In the genomic region with DNA sequence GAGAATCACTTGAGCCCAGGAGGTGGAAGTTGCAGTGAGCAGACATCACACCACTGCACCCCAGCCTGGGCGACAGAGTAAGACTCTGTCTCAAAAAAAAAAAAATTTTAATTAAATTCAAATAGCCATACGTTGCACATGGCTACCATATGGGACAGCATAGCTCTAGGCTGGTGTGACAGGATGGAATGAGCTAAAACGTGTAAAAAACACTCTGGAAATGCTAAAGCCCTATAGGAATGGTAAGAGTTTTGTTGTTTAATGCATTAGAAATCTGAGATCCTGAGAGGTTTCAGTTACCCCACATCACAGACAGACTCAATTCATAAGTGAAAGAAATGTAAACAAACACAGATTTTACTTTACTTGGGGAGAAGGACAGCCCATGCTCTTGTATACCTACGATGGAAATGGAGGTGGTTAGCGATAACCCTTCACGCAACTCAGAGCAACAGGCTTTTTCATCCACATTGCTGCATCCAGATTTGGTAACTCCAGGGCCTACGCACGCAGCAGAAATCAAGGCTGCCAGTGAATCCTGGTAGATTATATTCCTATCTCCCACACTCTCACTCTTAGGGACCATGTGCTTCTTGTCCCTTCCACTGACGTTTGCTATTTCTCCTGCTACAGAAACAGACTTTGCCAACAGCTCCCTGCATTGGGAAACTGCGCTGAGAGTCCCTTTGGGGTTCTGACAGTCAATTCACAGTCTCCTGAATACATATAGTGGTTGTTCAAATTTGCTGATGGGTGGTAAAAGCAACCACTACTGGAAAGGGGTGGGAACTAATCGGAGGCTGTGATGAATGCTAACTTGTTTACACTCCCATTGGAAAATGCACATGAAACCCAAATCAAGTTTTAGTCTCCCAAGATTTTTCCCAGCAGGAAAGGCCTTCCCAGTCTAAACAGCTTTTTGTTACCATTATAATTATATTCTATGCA, we compare ENCODE assay signal across 13 cellular contexts. TPM values are rescaled to one million over a fixed set of nuclear protein-coding genes. Genes with fewer than 3 reads are reported as not detected.
DNase-seq lines count a peak whose midpoint lies in the region; ATAC-seq and TF ChIP-seq lines count a peak whose summit lies in the region.
"Had no signal": no experiment of that assay in that cellular context is flagged by ENCODE, and none has a peak within 500 bp of the region (broad histone marks: within the 10 kb centered on the region; RNA-seq: fewer than 3 reads in every experiment).

No MANE protein-coding gene starts in this region.

- H3K27me3 Mint-ChIP-seq in activated B cell treated with CpG ODN at 0.5 μM for 24 hours (no peaks in the 10 kb centered on the region), osteocyte (ENCODE audit: unreplicated experiment) (no peaks in the 10 kb centered on the region)

- in situ Hi-C loops in G401 (cut with HindIII; ENCODE audit: low sequenced_read_pairs), result no loop called here

- H3K9me3 Mint-ChIP-seq in activated B cell treated with CpG ODN at 0.5 μM for 24 hours, result no peaks in the 10 kb centered on the region
- no peaks in the 10 kb centered on the region for H3K9me3 Mint-ChIP-seq in osteocyte (ENCODE audit: unreplicated experiment)
- H3K9me3 Mint-ChIP-seq: activated naive CD8-positive, alpha-beta T cell treated with anti-CD3 and anti-CD28 coated beads, Interleukin-2, amount 10 ng/mL, durations not matched to agents 7 days and 5 days; endodermal cell had no signal

- peak overlapping the region; percentile 86 for H3K27ac ChIP-seq in skeletal muscle tissue (ENCODE audit: low read depth, low read length)

- no peaks in the 10 kb centered on the region for H3K9me3 ChIP-seq in skeletal muscle tissue (ENCODE audit: control insufficient read depth in 3 of 3, low read length in 3 of 3)
- H3K9me3 ChIP-seq: Caco-2 had no signal

- TF ChIP-seq CTCF in activated B cell treated with CpG ODN at 0.5 μM for 24 hours (IDR thresholded peaks at IDR 0.05), result no peak
- no peak for TF ChIP-seq CTCF in osteocyte (IDR thresholded peaks at IDR 0.05)

- H3K9ac ChIP-seq in skeletal muscle tissue (ENCODE audit: low read depth in 1 of 3, low read length in 3 of 3), result peak overlapping the region in 2 of 3 donors; percentile 59 to 91

- ATAC-seq in activated B cell treated with CpG ODN at 0.5 μM for 24 hours (ENCODE audit: low read depth), result no peak

- H3K4me3 ChIP-seq in skeletal muscle tissue (ENCODE audit: low read length in 3 of 3), result peak overlapping the region in 1 of 3 donors; percentile 22

- peak; percentile 51 for DNase-seq in G401 (ENCODE audit: low spot score)
- no peak for DNase-seq in activated B cell treated with CpG ODN at 0.5 μM for 24 hours
- DNase-seq in iris pigment epithelial cell (ENCODE audit: low read depth), result peak; percentile 21
- DNase-seq in NCI-H1694 treated with DMSO at 0.1 percent for 48 hours (lab: John Stamatoyannopoulos, UW), result no peak
- DNase-seq in osteocyte (ENCODE audit: extremely low spot score, unreplicated experiment), result no peak
- DNase-seq in HT-29 (ENCODE audit: low spot score), result no peak
- DNase-seq in erythroblast (lab: John Stamatoyannopoulos, UW), result no peak
- DNase-seq: activated CD4-positive, CD25-positive, alpha-beta regulatory T cell treated with anti-CD3 and anti-CD28 coated beads, Interleukin-2, amount 50 U/mL, for 72 hours; activated naive CD8-positive, alpha-beta T cell treated with anti-CD3 and anti-CD28 coated beads, Interleukin-2, amount 10 ng/mL, durations not matched to agents 7 days and 5 days; Caco-2; endodermal cell; NCI-H1436 treated with DMSO at 0.1 percent for 48 hours had no signal

- CTCF ChIA-PET in activated B cell treated with CpG ODN at 0.5 μM for 24 hours (lab: Charles Lee), result interaction anchor here (1.0 to 11.0 kb wide), 6 partner anchors 11 to 124 kb away, joined by 3 to 141 read pairs (median 6); no protein-coding TSS in a partner anchor

- no peak for TF ChIP-seq POLR2A in erythroblast (IDR thresholded peaks at IDR 0.05; ENCODE audit: low read length)

- peaks cover 90% of the 10 kb centered on the region for H3K4me1 Mint-ChIP-seq in activated B cell treated with CpG ODN at 0.5 μM for 24 hours
- peaks cover 37% of the 10 kb centered on the region for H3K4me1 Mint-ChIP-seq in osteocyte (ENCODE audit: unreplicated experiment)

- peaks cover 64% of the 10 kb centered on the region for H3K36me3 Mint-ChIP-seq in activated B cell treated with CpG ODN at 0.5 μM for 24 hours (ENCODE audit: low read depth)
- peaks cover 2% of the 10 kb centered on the region for H3K36me3 Mint-ChIP-seq in osteocyte (ENCODE audit: unreplicated experiment)

- H3K36me3 ChIP-seq in skeletal muscle tissue (ENCODE audit: control insufficient read depth in 3 of 3, insufficient read depth in 3 of 3, low read length in 3 of 3), result peaks cover 0 to 3% (median 0%) of the 10 kb centered on the region in 3 donors

- H3K4me1 ChIP-seq in skeletal muscle tissue (ENCODE audit: control insufficient read depth in 3 of 3, insufficient read depth in 3 of 3, low read length in 3 of 3), result peaks cover 64 to 76% (median 70%) of the 10 kb centered on the region in 3 donors

- peak overlapping the region; percentile 95 for H3K4me3 Mint-ChIP-seq in activated B cell treated with CpG ODN at 0.5 μM for 24 hours
- no peak overlapping the region for H3K4me3 Mint-ChIP-seq in osteocyte (ENCODE audit: unreplicated experiment)

- peak overlapping the region; percentile 90 for H3K27ac Mint-ChIP-seq in activated B cell treated with CpG ODN at 0.5 μM for 24 hours
- H3K27ac Mint-ChIP-seq in osteocyte (ENCODE audit: unreplicated experiment), result no peak overlapping the region
- H3K27ac Mint-ChIP-seq: activated naive CD8-positive, alpha-beta T cell treated with anti-CD3 and anti-CD28 coated beads, Interleukin-2, amount 10 ng/mL, durations not matched to agents 7 days and 5 days; endodermal cell had no signal

- POLR2A ChIA-PET in activated B cell treated with CpG ODN at 0.5 μM for 24 hours (lab: Charles Lee), result interaction anchor here (0.6 to 8.4 kb wide), 15 partner anchors 9 to 59 kb away, joined by 3 to 118 read pairs (median 7); no protein-coding TSS in a partner anchor

- no peaks in the 10 kb centered on the region for H3K27me3 ChIP-seq in skeletal muscle tissue (ENCODE audit: control insufficient read depth in 3 of 3, insufficient read depth in 3 of 3, low read length in 3 of 3)

- intact Hi-C loops in activated B cell treated with CpG ODN at 0.5 μM for 24 hours (cut with micrococcal nuclease), result no loop called here

RNA-seq across cellular contexts. Expression of a gene that starts 3.1 kb away (rescaled TPM):
- 5.1 and 5.6 TPM in 2 replicates for total RNA-seq in G401 (2014; rRNA removed; shearing (Covaris generic))
- 60.5 and 66.0 TPM in 2 replicates for total RNA-seq in activated B cell treated with CpG ODN at 0.5 μM for 24 hours
- 24.0 TPM for total RNA-seq in skeletal muscle tissue
- total RNA-seq in osteocyte, result 4.5 and 5.9 TPM in 2 replicates
- total RNA-seq in HT-29 (2014; rRNA removed; shearing (Covaris generic)), result 0.99 and 1.5 TPM in 2 replicates

Comparison
In these comparisons a context has a peak if more than half of its experiments do, and no peak if none do; other contexts are left out.
1. DNase-seq: peak in G401 (single experiment) and iris pigment epithelial cell (single experiment); none in activated B cell treated with CpG ODN at 0.5 μM for 24 hours (single experiment), NCI-H1694 treated with DMSO at 0.1 percent for 48 hours (single experiment), osteocyte (single experiment), HT-29 (single experiment) and erythroblast (0 of 2).